In genomic region chr3:78718707-78719106, GRCh38 we compare ENCODE assay signal across 35 cellular contexts.
"Had no signal": no experiment of that assay in that cellular context is flagged by ENCODE, and none has a peak within 500 bp of the region (broad histone marks: within the 10 kb centered on the region; RNA-seq: fewer than 3 reads in every experiment).

No MANE protein-coding gene starts in this region.

- H3K9me3 ChIP-seq: MG63 had no signal

- H3K36me3 ChIP-seq: MG63 had no signal

- H3K27me3 ChIP-seq: MG63 had no signal

- DNase-seq: Karpas-422, Kasumi-1, MG63, MM.1S, MV-4-11, NCI-H1048, NCI-H1092, NCI-H1092 treated with DMSO at 0.1 percent for 48 hours, NCI-H1105, NCI-H1105 treated with DMSO at 0.1 percent for 48 hours, NCI-H1417, NCI-H1417 treated with DMSO at 0.1 percent for 48 hours, NCI-H1436, NCI-H1436 treated with DMSO at 0.1 percent for 48 hours, NCI-H146, NCI-H1694, NCI-H1694 treated with DMSO at 0.1 percent for 48 hours, NCI-H187, NCI-H187 treated with DMSO at 0.1 percent for 48 hours, NCI-H1930, NCI-H2029, NCI-H2029 treated with DMSO at 0.1 percent for 48 hours, NCI-H2081, NCI-H2081 treated with DMSO at 0.1 percent for 48 hours, NCI-H2107, NCI-H2171, NCI-H2171 treated with DMSO at 0.1 percent for 48 hours, NCI-H2227 treated with DMSO at 0.1 percent for 48 hours, NCI-H226, NCI-H345, NCI-H446, NCI-H446 treated with DMSO at 0.1 percent for 48 hours, NCI-H510A, NCI-H510A treated with DMSO at 0.1 percent for 48 hours, NCI-H524 had no signal

- H3K4me3 ChIP-seq: MG63 had no signal
